26 cellular contexts compared by ENCODE assay signal in the genomic region with DNA sequence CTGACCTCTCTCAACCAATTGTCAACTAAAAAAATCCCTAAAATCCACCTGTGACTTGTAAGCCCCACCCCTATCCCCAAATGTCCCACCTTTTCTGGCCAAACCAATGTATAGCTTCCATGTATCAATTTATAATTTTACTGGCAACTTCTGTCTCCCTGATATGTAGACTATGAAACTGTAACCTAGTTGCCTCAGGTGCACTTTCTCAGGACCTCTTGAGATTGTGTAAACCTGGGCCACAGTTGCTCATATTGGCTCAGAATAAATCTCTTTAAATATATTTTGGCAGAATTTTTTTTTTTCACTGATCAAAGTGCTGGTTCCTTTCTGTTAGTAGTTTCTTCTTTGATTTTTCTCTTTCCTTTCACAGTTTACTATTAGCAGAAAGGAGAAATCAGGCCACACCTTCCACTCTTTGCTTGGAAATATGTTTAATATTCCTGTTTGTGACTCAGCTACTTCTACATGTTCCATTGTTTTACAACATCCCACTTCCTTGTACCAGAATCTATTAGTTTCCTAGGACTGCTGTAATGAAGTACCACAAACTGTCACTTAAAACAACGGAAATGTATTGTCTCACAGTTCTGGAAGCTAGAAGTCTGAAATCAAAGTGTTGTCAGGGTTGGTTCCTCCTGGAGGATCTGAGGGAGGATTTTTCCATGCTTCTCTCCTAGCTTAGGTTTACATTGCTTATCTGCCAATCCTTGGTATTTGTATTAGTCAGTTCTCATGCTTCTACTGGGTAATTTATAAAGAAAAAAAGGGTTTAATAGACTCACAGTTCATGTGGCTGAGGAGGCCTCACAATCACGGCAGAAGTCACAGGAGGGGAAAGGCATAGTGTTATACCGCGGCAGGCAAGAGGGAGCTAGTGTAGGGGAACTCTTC.
DNase-seq lines count a peak whose midpoint lies in the region; ATAC-seq, FAIRE-seq and TF ChIP-seq lines count a peak whose summit lies in the region.
"Had no signal": no experiment of that assay in that cellular context is flagged by ENCODE, and none has a peak within 500 bp of the region (broad histone marks: within the 10 kb centered on the region; RNA-seq: fewer than 3 reads in every experiment).

No MANE protein-coding gene starts in this region.

- peaks cover 14% of the 10 kb centered on the region for H3K27me3 Mint-ChIP-seq in neural progenitor cell (ENCODE audit: insufficient read depth, low read depth)
- H3K27me3 Mint-ChIP-seq: CD4-positive, CD25-positive, alpha-beta regulatory T cell; IgD-negative memory B cell had no signal

- no peak overlapping the region for H3K27ac Mint-ChIP-seq in neural progenitor cell
- peak overlapping the region in 1 of 2 donors; percentile 69 for H3K27ac Mint-ChIP-seq in activated naive CD4-positive, alpha-beta T cell treated with anti-CD3 and anti-CD28 coated beads, Interleukin-2, amount 50 U/mL, for 72 hours
- H3K27ac Mint-ChIP-seq: CD4-positive, CD25-positive, alpha-beta regulatory T cell; IgD-negative memory B cell had no signal

- peaks cover 10% of the 10 kb centered on the region for H3K4me1 ChIP-seq in neural progenitor cell
- H3K4me1 ChIP-seq: BE2C had no signal

- no peak overlapping the region for H3K4me3 Mint-ChIP-seq in neural progenitor cell
- H3K4me3 Mint-ChIP-seq: IgD-negative memory B cell had no signal

- FAIRE-seq in GM19239 (lab: Jason Lieb, UNC): no peak
- FAIRE-seq: RCC 7860 had no signal

- H3K36me3 Mint-ChIP-seq in neural progenitor cell: peaks cover 3% of the 10 kb centered on the region
- H3K36me3 Mint-ChIP-seq in activated naive CD4-positive, alpha-beta T cell treated with anti-CD3 and anti-CD28 coated beads, Interleukin-2, amount 50 U/mL, for 72 hours: no peaks in the 10 kb centered on the region
- H3K36me3 Mint-ChIP-seq: CD4-positive, CD25-positive, alpha-beta regulatory T cell; IgD-negative memory B cell had no signal

- H2AFZ ChIP-seq in neural progenitor cell (replicated peaks): peak overlapping the region; percentile 43
- H2AFZ ChIP-seq: GM23248 had no signal

- H3K4me3 ChIP-seq in LNCaP clone FGC (ENCODE audit: low read depth, low read length): no peak overlapping the region
- H3K4me3 ChIP-seq in neural progenitor cell: no peak overlapping the region
- H3K4me3 ChIP-seq: GM23248 had no signal

- H3K4me1 Mint-ChIP-seq in neural progenitor cell: peaks cover 20% of the 10 kb centered on the region
- H3K4me1 Mint-ChIP-seq: CD4-positive, CD25-positive, alpha-beta regulatory T cell; IgD-negative memory B cell had no signal

- peak; percentile 52 for ATAC-seq in esophagus mucosa
- no peak for ATAC-seq in activated naive CD4-positive, alpha-beta T cell treated with anti-CD3 and anti-CD28 coated beads, Interleukin-2, amount 50 U/mL, for 72 hours
- ATAC-seq in GM18520 (IDR thresholded peaks at IDR 0.05; ENCODE audit: unreplicated experiment): no peak
- ATAC-seq: Right ventricle myocardium inferior had no signal

- H3K9me3 ChIP-seq in neural progenitor cell (ENCODE audit: low read depth): no peaks in the 10 kb centered on the region
- H3K9me3 ChIP-seq: BE2C had no signal

- no peaks in the 10 kb centered on the region for H3K36me3 ChIP-seq in neural progenitor cell
- H3K36me3 ChIP-seq: BE2C had no signal

- no peak overlapping the region for H3K4me2 ChIP-seq in neural progenitor cell

- DNase-seq in A172 (ENCODE audit: low spot score) (peak; percentile 26), LNCaP clone FGC (ENCODE audit: low read depth) (peak; percentile 21), neural progenitor cell (ENCODE audit: low spot score) (no peak), GM19239 (ENCODE audit: insufficient read length, low spot score) (no peak), GM20000 (ENCODE audit: low spot score) (no peak)
- DNase-seq in activated naive CD4-positive, alpha-beta T cell treated with anti-CD3 and anti-CD28 coated beads, Interleukin-2, amount 50 U/mL, for 72 hours (ENCODE audit: low spot score in 2 of 2): no peak
- DNase-seq: 8988T; BE2C; CD4-positive, CD25-positive, alpha-beta regulatory T cell; COR-L47; DMS79; GM23248; HCEC 1CT; Karpas-422; MM.1S; NCI-H1092; NCI-H146; NCI-H2081; NCI-H446 treated with DMSO at 0.1 percent for 48 hours; NCI-H69 had no signal

- no peak overlapping the region for H3K9ac ChIP-seq in neural progenitor cell
- H3K9ac ChIP-seq: GM23248 had no signal

- H4K20me1 ChIP-seq in neural progenitor cell (ENCODE audit: low read depth): no peaks in the 10 kb centered on the region

- H3K9me3 Mint-ChIP-seq in neural progenitor cell: peaks cover 22% of the 10 kb centered on the region
- H3K9me3 Mint-ChIP-seq in activated naive CD4-positive, alpha-beta T cell treated with anti-CD3 and anti-CD28 coated beads, Interleukin-2, amount 50 U/mL, for 72 hours: peaks cover 6 to 15% of the 10 kb centered on the region in 2 donors

- H3K27me3 ChIP-seq in neural progenitor cell: no peaks in the 10 kb centered on the region
- H3K27me3 ChIP-seq: BE2C had no signal

- no peaks in the 10 kb centered on the region for H3F3A ChIP-seq in neural progenitor cell (ENCODE audit: low read depth)

- TF ChIP-seq CTCF in LNCaP clone FGC (IDR thresholded peaks at IDR 0.05; ENCODE audit: control insufficient read depth, extremely low read depth, insufficient read depth): no peak
- TF ChIP-seq CTCF in neural progenitor cell (IDR thresholded peaks at IDR 0.05): no peak
- no peak for TF ChIP-seq CTCF in GM20000 (IDR thresholded peaks at IDR 0.05; ENCODE audit: extremely low read depth, missing control alignments)

- H3K79me2 ChIP-seq in neural progenitor cell (ENCODE audit: low read depth): no peaks in the 10 kb centered on the region

- H3K27ac ChIP-seq in neural progenitor cell: no peak overlapping the region
- H3K27ac ChIP-seq: GM23248, HL-60 had no signal

Comparison
In these comparisons a context has a peak if more than half of its experiments do, and no peak if none do; other contexts are left out.
1. DNase-seq: peak in A172 (single experiment) and LNCaP clone FGC (single experiment); none in neural progenitor cell (single experiment), GM19239 (single experiment), GM20000 (single experiment) and activated naive CD4-positive, alpha-beta T cell treated with anti-CD3 and anti-CD28 coated beads, Interleukin-2, amount 50 U/mL, for 72 hours (0 of 2).